18 cellular contexts compared by ENCODE assay signal in genomic region chr7:99124636-99125504, GRCh38. TPM values are rescaled to one million over a fixed set of nuclear protein-coding genes. Genes with fewer than 3 reads are reported as not detected.
A peak's percentile ranks its signal among the peaks of the same experiment; 100 is the strongest.
DNase-seq lines count a peak whose midpoint lies in the region; ATAC-seq, FAIRE-seq and TF ChIP-seq lines count a peak whose summit lies in the region.
"Had no signal": no experiment of that assay in that cellular context is flagged by ENCODE, and none has a peak within 500 bp of the region (broad histone marks: within the 10 kb centered on the region; RNA-seq: fewer than 3 reads in every experiment).

No MANE protein-coding gene starts in this region.

- peaks cover 3% of the 10 kb centered on the region for H3K9me1 ChIP-seq in keratinocyte (ENCODE audit: control insufficient read depth, extremely low read depth, insufficient read depth, low read length)

- peaks cover 3% of the 10 kb centered on the region; the same call in 2 of the 3 replicates for H3K9me3 ChIP-seq in GM12878 (replicated peaks; ENCODE audit: control insufficient read depth, insufficient read depth, low read length)
- no peaks in the 10 kb centered on the region for H3K9me3 ChIP-seq in keratinocyte (ENCODE audit: control insufficient read depth, low read depth, low read length)
- no peaks in the 10 kb centered on the region for H3K9me3 ChIP-seq in thoracic aorta
- H3K9me3 ChIP-seq in spleen, result no peaks in the 10 kb centered on the region
- H3K9me3 ChIP-seq: SJSA1 had no signal

- H2AFZ ChIP-seq in GM12878 (ENCODE audit: control insufficient read depth, low read depth, low read length), result no peak overlapping the region
- no peak overlapping the region for H2AFZ ChIP-seq in keratinocyte (ENCODE audit: control insufficient read depth, low read length)

- RAD21 ChIA-PET in GM12878 (lab: Charles Lee; ENCODE audit: unreplicated experiment), result no interaction called here

- POLR2A ChIA-PET in GM12878 (lab: Charles Lee), result no interaction called here

- TF ChIP-seq RAD21 in GM12878 (IDR thresholded peaks at IDR 0.05; ENCODE audit: insufficient read depth, low read depth, low read length), result no peak

- WGBS in GM12878 (ENCODE audit: insufficient coverage, insufficient replicate concordance, low lambda C conversion rate, missing lambda C conversion rate), result 89% methylated on average over 3 of the region's 3 CpGs
- 85 to 97% (median 93%) methylated on average over 3 of the region's 3 CpGs for WGBS in spleen, 5 donors

- no peak overlapping the region for H3K4me2 ChIP-seq in GM12878 (ENCODE audit: control insufficient read depth, insufficient read depth)
- H3K4me2 ChIP-seq in keratinocyte (ENCODE audit: control insufficient read depth, extremely low read depth, insufficient read depth, low read depth, low read length), result peak overlapping the region; percentile 81

- no TSS peak for BruUV-seq in GM12878 (replicated peaks; lab: Mats Ljungman, UMichigan)

- H3K36me3 ChIP-seq in GM12878 (ENCODE audit: control insufficient read depth in 2 of 2, insufficient read depth in 2 of 2, low read length in 1 of 2), result no peaks in the 10 kb centered on the region
- peaks cover 0 to 2% of the 10 kb centered on the region in 2 experiments for H3K36me3 ChIP-seq in keratinocyte (ENCODE audit: control insufficient read depth in 2 of 2, extremely low read depth in 1 of 2, insufficient read depth in 2 of 2, low read length in 2 of 2)
- no peaks in the 10 kb centered on the region for H3K36me3 ChIP-seq in thoracic aorta
- H3K36me3 ChIP-seq in spleen, result peaks cover 0 to 6% (median 0%) of the 10 kb centered on the region in 6 donors

- dilution Hi-C loops in keratinocyte (cut with MboI; ENCODE audit: extremely low pct_ligation_motif_present, low sequenced_read_pairs), result no loop called here

- H4K20me1 ChIP-seq in GM12878 (ENCODE audit: control insufficient read depth, insufficient read depth) (no peaks in the 10 kb centered on the region), keratinocyte (ENCODE audit: control insufficient read depth, extremely low read depth, insufficient read depth, low read length) (peaks cover 2% of the 10 kb centered on the region)

- no peak for TF ChIP-seq CTCF in HL-60 (IDR thresholded peaks at IDR 0.05; ENCODE audit: insufficient read depth, low read length)
- no peak for TF ChIP-seq CTCF in GM12878 (IDR thresholded peaks at IDR 0.05 in 2 of 3, conservative IDR thresholded peaks at IDR 0.05 in 1 of 3; ENCODE audit: control insufficient read depth in 2 of 3, extremely low read depth in 1 of 3, insufficient read depth in 1 of 3, low read depth in 3 of 3, low read length in 3 of 3)
- no peak for TF ChIP-seq CTCF in keratinocyte (optimal IDR thresholded peaks at IDR 0.05 in 1 of 3, IDR thresholded peaks at IDR 0.05 in 1 of 3, conservative IDR thresholded peaks at IDR 0.05 in 1 of 3; ENCODE audit: extremely low read depth in 1 of 3, insufficient read depth in 2 of 3, low read length in 3 of 3)
- TF ChIP-seq CTCF in thoracic aorta (IDR thresholded peaks at IDR 0.05), result no peak
- no peak for TF ChIP-seq CTCF in spleen (IDR thresholded peaks at IDR 0.05 in 8 of 11, conservative IDR thresholded peaks at IDR 0.05 in 3 of 11)

- CTCF ChIA-PET in GM12878 (lab: Yijun Ruan, JAX), result no interaction called here

- in situ Hi-C loops in GM12878 (cut with MboI) (no loop called here), KBM-7 (cut with MboI; ENCODE audit: low pct_unique_long_range_greater_than_20kb, low sequenced_read_pairs) (no loop called here)

- H3K4me1 ChIP-seq in GM12878 (ENCODE audit: control insufficient read depth, insufficient read depth, low read length) (no peaks in the 10 kb centered on the region), keratinocyte (ENCODE audit: control insufficient read depth, extremely low read depth, insufficient read depth, low read length) (peaks cover 77% of the 10 kb centered on the region), thoracic aorta (ENCODE audit: control insufficient read depth in 1 of 2, low read depth in 2 of 2) (peaks cover 67 to 90% of the 10 kb centered on the region in 2 donors), spleen (peaks cover 21 to 93% (median 53%) of the 10 kb centered on the region in 6 donors)

- no peaks in the 10 kb centered on the region for H3K27me3 ChIP-seq in HL-60 (ENCODE audit: insufficient read depth, poor library complexity, severe bottlenecking)
- H3K27me3 ChIP-seq in GM12878 (replicated peaks in 1 of 2; ENCODE audit: control insufficient read depth in 2 of 2, insufficient read depth in 2 of 2, low read length in 1 of 2), result no peaks in the 10 kb centered on the region
- H3K27me3 ChIP-seq in keratinocyte (ENCODE audit: control insufficient read depth, extremely low read depth, insufficient read depth, low read length), result no peaks in the 10 kb centered on the region
- H3K27me3 ChIP-seq in thoracic aorta (replicated peaks; ENCODE audit: insufficient read depth), result no peaks in the 10 kb centered on the region
- H3K27me3 ChIP-seq in spleen (replicated peaks in 1 of 7), result no peaks in the 10 kb centered on the region
- H3K27me3 ChIP-seq: SJSA1 had no signal

- H3K27ac ChIP-seq in HL-60 (replicated peaks) (peak overlapping the region; percentile 47; the same call in 1 of the 2 replicates), GM12878 (ENCODE audit: control insufficient read depth, insufficient read depth) (no peak overlapping the region), keratinocyte (ENCODE audit: control insufficient read depth, insufficient read depth, low read length) (peak overlapping the region; percentile 91), thoracic aorta (peak overlapping the region; percentile 83 to 92), spleen (no peak overlapping the region)
- H3K27ac ChIP-seq: SJSA1 had no signal

- intact Hi-C loops in GM12878 (cut with micrococcal nuclease; ENCODE audit: unreplicated experiment), result no loop called here
- intact Hi-C loops in spleen (cut with DNase I; ENCODE audit: low total_unique reads), result no loop called here

- DNase-seq in HL-60 (ENCODE audit: low read depth in 1 of 2, low spot score in 1 of 2) (no peak), GM12878 (ENCODE audit: low read depth, low spot score) (no peak), keratinocyte (ENCODE audit: low read depth, low spot score) (no peak), thoracic aorta (ENCODE audit: low spot score) (no peak), DMS 273 (lab: John Stamatoyannopoulos, UW; ENCODE audit: unreplicated experiment) (no peak), KBM-7 (no peak), spleen (no peak)
- DNase-seq: activated CD8-positive, alpha-beta memory T cell treated with anti-CD3 and anti-CD28 coated beads for 24 hours; activated naive CD4-positive, alpha-beta T cell; DMS79; effector memory CD4-positive, alpha-beta T cell; foreskin melanocyte; NCI-H1417 treated with DMSO at 0.1 percent for 48 hours; nucleus accumbens had no signal

- peaks cover 12% of the 10 kb centered on the region for H3K79me2 ChIP-seq in GM12878 (ENCODE audit: control insufficient read depth, insufficient read depth, low read length)
- H3K79me2 ChIP-seq in keratinocyte (ENCODE audit: control insufficient read depth, insufficient read depth, low read length), result peaks cover 93% of the 10 kb centered on the region

- SMC1A ChIA-PET in GM12878 (lab: Charles Lee; ENCODE audit: uncharacterized antibody, unreplicated experiment), result interaction anchor here (1.0 kb wide), 1 partner anchor 14 kb away, joined by 5 read pairs; no protein-coding TSS in a partner anchor

- no peak overlapping the region for H3K9ac ChIP-seq in GM12878 (ENCODE audit: control insufficient read depth, insufficient read depth, low read length)
- peak overlapping the region; percentile 48 for H3K9ac ChIP-seq in keratinocyte (ENCODE audit: control insufficient read depth, extremely low read depth, insufficient read depth, low read length)

- H3K4me3 ChIP-seq in HL-60 (replicated peaks; ENCODE audit: insufficient read depth, low read length) (no peak overlapping the region), GM12878 (no peak overlapping the region), keratinocyte (ENCODE audit: control insufficient read depth in 2 of 3, extremely low read depth in 1 of 3, insufficient read depth in 2 of 3, low read depth in 1 of 3, low read length in 3 of 3) (peak overlapping the region in 2 of 3 experiments; percentile 1 to 40), thoracic aorta (peak overlapping the region; percentile 13), spleen (no peak overlapping the region)
- H3K4me3 ChIP-seq: SJSA1 had no signal

- no peak for TF ChIP-seq POLR2A in GM12878 (IDR thresholded peaks at IDR 0.05; ENCODE audit: low read depth, low read length)
- TF ChIP-seq POLR2A in spleen (IDR thresholded peaks at IDR 0.05), result no peak

- ATAC-seq in GM12878, result no peak
- no peak for ATAC-seq in thoracic aorta (ENCODE audit: insufficient number of reproducible peaks, low FRiP score, low read depth)
- ATAC-seq in HG02623 (IDR thresholded peaks at IDR 0.05; ENCODE audit: unreplicated experiment), result no peak
- ATAC-seq: stimulated activated memory B cell treated with anti-CD40 and anti-IgM and Interleukin-4, amounts not matched to agents 10 μg/mL and 1 μg/mL and 100 μg/mL, for 72 hours had no signal

- FAIRE-seq in GM12878 (lab: Jason Lieb, UNC) (no peak), keratinocyte (lab: Jason Lieb, UNC) (peak; percentile 51)
- FAIRE-seq: TTC549 had no signal

- TF ChIP-seq EP300 in GM12878 (IDR thresholded peaks at IDR 0.05; ENCODE audit: borderline replicate concordance in 1 of 2, control insufficient read depth in 1 of 2, low read depth in 2 of 2, low read length in 2 of 2), result no peak

RNA-seq across cellular contexts. Expression of gene SMURF1, which starts 19.0 kb away (rescaled TPM):
- total RNA-seq in GM12878 (2013; cell fraction: nucleolus; rRNA removed), result 23.7 and 25.3 TPM in 2 replicates
- total RNA-seq in GM12878 (2014; rRNA removed) (9.4 and 9.8 TPM in 2 replicates), GM12878 (2014; rRNA removed; fragmentation: Illumina TruSeq; extraction: Trizol) (7.1 and 7.2 TPM in 2 replicates), GM12878 (2021) (10.3 and 14.0 TPM in 2 replicates), thoracic aorta (10 to 100 TPM; 33.8 to 40.9 TPM), spleen (10 to 100 TPM; 19.1 to 29.0 (median 25.3) TPM)
- 4.8 TPM for polyA plus RNA-seq in GM12878 (2011; ENCODE audit: low read depth)
- polyA plus RNA-seq in GM12878 (2011; rRNA removed) (7.7 and 9.1 TPM in 2 replicates), GM12878 (2014; fragmentation: Illumina TruSeq; extraction: Trizol) (8.6 and 9.2 TPM in 2 replicates), GM12878 (2014; fragmentation: Nextera tagmentation; extraction: Ambion mirVana) (1 to 10 TPM in 1 of 2 experiments, under 1 TPM in 1; 0.76 to 1.1 TPM), GM12878 (2014; rRNA removed) (8.6 and 8.8 TPM in 2 replicates), GM12878 (2016; fragmentation: Nextera tagmentation; extraction: Ambion mirVana) (1 to 10 TPM; 4.9 to 5.2 TPM), keratinocyte (20.7 to 32.3 TPM (median 22.2 TPM) in 3 replicates), spleen (1 to 10 TPM; 2.5 to 4.9 (median 4.2) TPM)
- polyA plus RNA-seq in GM12878 (2011; cell fraction: cytosol; rRNA removed), result 6.0 and 6.2 TPM in 2 replicates
- 12.4 and 15.8 TPM in 2 replicates for polyA plus RNA-seq in GM12878 (2011; cell fraction: nucleus; rRNA removed)
- 4.9 and 6.7 TPM in 2 replicates for polyA plus RNA-seq in GM12878 (2012)
- 6.9 and 7.5 TPM in 2 replicates for polyA minus RNA-seq in GM12878 (2011; rRNA and poly(A)+ RNA removed)
- polyA minus RNA-seq in GM12878 (2011; cell fraction: cytosol; rRNA and poly(A)+ RNA removed), result 2.3 and 3.0 TPM in 2 replicates
- polyA minus RNA-seq in GM12878 (2011; cell fraction: nucleus; rRNA and poly(A)+ RNA removed), result 4.7 and 10.0 TPM in 2 replicates
- 47.9 TPM for polyA plus RNA-seq in keratinocyte (2011; ENCODE audit: low read depth)
- polyA plus RNA-seq in keratinocyte (2011; cell fraction: cytosol; rRNA removed), result 20.3 and 25.4 TPM in 2 replicates
- 50.8 and 56.0 TPM in 2 replicates for polyA plus RNA-seq in keratinocyte (2011; cell fraction: nucleus; rRNA removed)
- 26.2 and 27.9 TPM in 2 replicates for polyA plus RNA-seq in keratinocyte (2012; ENCODE audit: low replicate concordance)
- polyA minus RNA-seq in keratinocyte, result 20.0 to 37.9 TPM (median 28.4 TPM) in 3 replicates
- polyA minus RNA-seq in keratinocyte (2011; cell fraction: cytosol; rRNA and poly(A)+ RNA removed), result 15.5 TPM
- polyA minus RNA-seq in keratinocyte (2011; cell fraction: nucleus; rRNA and poly(A)+ RNA removed), result 26.2 and 54.6 TPM in 2 replicates

Comparison
In these comparisons a context has a peak if more than half of its experiments do, and no peak if none do; other contexts are left out.
1. H3K27ac ChIP-seq: peak in HL-60 (single experiment), keratinocyte (single experiment) and thoracic aorta (2 of 2); none in GM12878 (single experiment) and spleen (0 of 8).
2. H3K4me3 ChIP-seq: peak in keratinocyte (2 of 3) and thoracic aorta (single experiment); none in HL-60 (single experiment), GM12878 (single experiment) and spleen (0 of 8).